ENCODE assay signal across 9 cellular contexts in the genomic region with DNA sequence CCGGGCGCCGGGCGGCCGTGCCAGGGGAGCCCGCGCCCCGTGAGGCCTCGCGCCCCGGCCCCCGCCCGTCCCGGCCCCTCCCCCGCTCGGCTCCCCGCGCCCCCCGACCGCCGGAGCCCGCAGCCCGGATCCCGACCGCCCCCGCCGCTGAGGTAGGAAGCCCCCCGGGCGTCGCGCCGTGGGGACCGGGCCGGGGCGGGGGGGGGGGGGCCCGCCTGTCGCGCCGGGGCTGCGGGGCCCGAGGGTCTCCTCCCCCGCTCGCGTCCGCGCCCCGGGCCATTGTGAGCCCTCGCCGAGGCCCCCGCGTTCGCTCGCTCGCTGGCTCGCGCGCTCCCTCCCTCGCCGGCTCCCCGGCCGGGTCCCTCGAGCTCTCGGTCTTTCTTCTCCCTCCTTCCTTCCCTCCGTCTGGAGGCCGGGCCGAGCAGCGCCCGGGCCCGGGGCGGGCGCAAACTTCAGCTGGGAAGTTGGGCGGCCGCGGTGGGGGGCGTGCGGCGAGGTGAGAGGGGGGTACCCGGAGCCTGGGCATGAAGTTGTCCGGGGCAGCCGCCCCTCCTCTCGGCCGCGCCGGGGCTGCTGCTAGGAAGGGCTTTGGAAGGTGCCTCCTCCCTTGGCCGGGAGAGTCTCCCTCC. TPM values are rescaled to one million over a fixed set of nuclear protein-coding genes. Genes with fewer than 3 reads are reported as not detected.
DNase-seq lines count a peak whose midpoint lies in the region; ATAC-seq, FAIRE-seq and TF ChIP-seq lines count a peak whose summit lies in the region.
"Had no signal": no experiment of that assay in that cellular context is flagged by ENCODE, and none has a peak within 500 bp of the region (broad histone marks: within the 10 kb centered on the region; RNA-seq: fewer than 3 reads in every experiment).

No MANE protein-coding gene starts in this region.

- H3K4me1 Mint-ChIP-seq in HFFc6 (ENCODE audit: low read depth): peaks cover 32% of the 10 kb centered on the region

- POLR2A ChIA-PET in AG04449 (lab: Yijun Ruan, JAX): interaction anchor here (0.6 to 1.6 kb wide), 5 partner anchors 9 to 315 kb away, joined by 3 to 4 read pairs (median 3); partner anchors contain the start of gene TFAP4

- no peaks in the 10 kb centered on the region for H3K9me3 Mint-ChIP-seq in HFFc6

- no peaks in the 10 kb centered on the region for H3K27me3 Mint-ChIP-seq in HFFc6 (ENCODE audit: insufficient read depth)

- H3K4me3 ChIP-seq in AG04449 (ENCODE audit: low read depth, low read length): peak overlapping the region; percentile 82
- H3K4me3 ChIP-seq in bronchial epithelial cell (ENCODE audit: low read depth, low read length): peak overlapping the region; percentile 52
- no peak overlapping the region for H3K4me3 ChIP-seq in mucosa of stomach (ENCODE audit: low read length)

- no peaks in the 10 kb centered on the region for H3K9me3 ChIP-seq in mucosa of stomach (ENCODE audit: control insufficient read depth, low read length)

- H3K27me3 ChIP-seq in bronchial epithelial cell (ENCODE audit: control insufficient read depth, insufficient read depth, low read length): no peaks in the 10 kb centered on the region
- peaks cover 39% of the 10 kb centered on the region for H3K27me3 ChIP-seq in mucosa of stomach (ENCODE audit: control insufficient read depth, insufficient read depth, low read length)

- DNase-seq in AG04449 (ENCODE audit: low read depth, low spot score) (no peak), HFFc6 (no peak), bronchial epithelial cell (ENCODE audit: low read depth) (no peak), AG08395 (ENCODE audit: low spot score) (no peak), NCI-H2171 treated with DMSO at 0.1 percent for 48 hours (lab: John Stamatoyannopoulos, UW) (no peak)
- no peak for DNase-seq in activated CD4-positive, CD25-positive, alpha-beta regulatory T cell (lab: John Stamatoyannopoulos, UW)

- H3K4me1 ChIP-seq in mucosa of stomach (ENCODE audit: control insufficient read depth, insufficient read depth, low read length): peaks cover 39% of the 10 kb centered on the region

- H3K36me3 Mint-ChIP-seq in HFFc6 (ENCODE audit: low read depth): no peaks in the 10 kb centered on the region
- H3K36me3 Mint-ChIP-seq: immature natural killer cell had no signal

- ATAC-seq in HG03457 (IDR thresholded peaks at IDR 0.05; ENCODE audit: unreplicated experiment): no peak

- CTCF ChIA-PET in AG04449 (lab: Yijun Ruan, JAX): interaction anchor here (0.8 to 1.5 kb wide), 5 partner anchors 8 to 334 kb away, joined by 3 to 5 read pairs (median 4); no protein-coding TSS in a partner anchor

- peak overlapping the region; percentile 88 for H3K4me3 Mint-ChIP-seq in HFFc6
- H3K4me3 Mint-ChIP-seq: immature natural killer cell had no signal

- FAIRE-seq in bronchial epithelial cell (lab: Jason Lieb, UNC): no peak

- peak overlapping the region; percentile 15 for H3K9ac ChIP-seq in mucosa of stomach (ENCODE audit: low read length)

- H3K36me3 ChIP-seq in bronchial epithelial cell (ENCODE audit: control insufficient read depth, insufficient read depth, low read length) (no peaks in the 10 kb centered on the region), mucosa of stomach (ENCODE audit: control insufficient read depth, insufficient read depth, low read length) (no peaks in the 10 kb centered on the region)

- TF ChIP-seq CTCF in AG04449 (IDR thresholded peaks at IDR 0.05; ENCODE audit: insufficient read depth, low read length, missing control alignments) (no peak), HFFc6 (IDR thresholded peaks at IDR 0.05) (no peak), bronchial epithelial cell (IDR thresholded peaks at IDR 0.05; ENCODE audit: insufficient read depth, low read length, severe bottlenecking) (no peak)

- peak overlapping the region; percentile 64 for H3K27ac Mint-ChIP-seq in HFFc6
- H3K27ac Mint-ChIP-seq: immature natural killer cell had no signal

RNA-seq across cellular contexts. Expression of gene GLIS2, which starts 0.3 kb away (rescaled TPM):
- total RNA-seq in HFFc6 (2021; fragmentation: NEBNext Ultra II Directional; extraction: Animal tissue kit (Norgen Biotek cat#: 25700)): 10 to 100 TPM; 21.9 to 26.0 (median 23.5) TPM
- total RNA-seq in bronchial epithelial cell: 0.53 and 0.77 TPM in 2 replicates

RNA-seq across cellular contexts. Expression of gene PAM16, which starts 34.9 kb away (rescaled TPM):
- total RNA-seq in HFFc6 (2021; fragmentation: NEBNext Ultra II Directional; extraction: Animal tissue kit (Norgen Biotek cat#: 25700)): 10 to 100 TPM; 44.9 to 50.8 (median 46.1) TPM
- total RNA-seq in bronchial epithelial cell: 50.3 and 54.8 TPM in 2 replicates

RNA-seq across cellular contexts. Expression of gene TFAP4, which starts 43.4 kb away (rescaled TPM):
- total RNA-seq in HFFc6 (2021; fragmentation: NEBNext Ultra II Directional; extraction: Animal tissue kit (Norgen Biotek cat#: 25700)): 10 to 100 TPM in 3 of 6 experiments, 1 to 10 TPM in 3; 8.3 to 11.7 (median 10.1) TPM
- 3.7 and 11.8 TPM in 2 replicates for total RNA-seq in bronchial epithelial cell

RNA-seq across cellular contexts. Expression of gene VASN, which starts 55.4 kb away (rescaled TPM):
- 100 to 1,000 TPM in 4 of 6 experiments, 10 to 100 TPM in 2; 92.0 to 131 (median 103) TPM for total RNA-seq in HFFc6 (2021; fragmentation: NEBNext Ultra II Directional; extraction: Animal tissue kit (Norgen Biotek cat#: 25700))
- 6.6 and 10.0 TPM in 2 replicates for total RNA-seq in bronchial epithelial cell

Comparison
In these comparisons a context has a peak if more than half of its experiments do, and no peak if none do; other contexts are left out.
1. RNA of gene GLIS2, which starts 0.3 kb away (total RNA-seq): 21.9 to 26.0 TPM in HFFc6; 0.53 to 0.77 TPM in bronchial epithelial cell; every median in the first group is over 10 times any median in the second.